In genomic region chr10:93596539-93596938, GRCh38 we compare ENCODE assay signal across 21 cellular contexts. TPM values are rescaled to one million over a fixed set of nuclear protein-coding genes. Genes with fewer than 3 reads are reported as not detected.
DNase-seq lines count a peak whose midpoint lies in the region; ATAC-seq and TF ChIP-seq lines count a peak whose summit lies in the region.
"Had no signal": no experiment of that assay in that cellular context is flagged by ENCODE, and none has a peak within 500 bp of the region (broad histone marks: within the 10 kb centered on the region; RNA-seq: fewer than 3 reads in every experiment).

No MANE protein-coding gene starts in this region.

- no peak overlapping the region for H3K4me3 ChIP-seq in astrocyte of the spinal cord (ENCODE audit: low read depth, low read length)
- H3K4me3 ChIP-seq: psoas muscle, skin epidermis, testis had no signal

- ATAC-seq in GM18909 (IDR thresholded peaks at IDR 0.05; ENCODE audit: poor library complexity, unreplicated experiment), result no peak
- ATAC-seq in activated naive CD4-positive, alpha-beta T cell treated with anti-CD3 and anti-CD28 coated beads, Interleukin-2, amount 50 U/mL, for 72 hours, result no peak
- ATAC-seq: psoas muscle; stimulated activated memory B cell treated with anti-CD40 and anti-IgM and Interleukin-4, amounts not matched to agents 10 μg/mL and 1 μg/mL and 100 μg/mL, for 72 hours had no signal

- TF ChIP-seq CTCF in HFFc6 (IDR thresholded peaks at IDR 0.05), result 0 out of 2 replicates have a peak, but pooled peaks have one; percentile 21
- peak; percentile 9 for TF ChIP-seq CTCF in astrocyte of the spinal cord (IDR thresholded peaks at IDR 0.05; ENCODE audit: low read depth, low read length)

- no peaks in the 10 kb centered on the region for H3K4me1 Mint-ChIP-seq in HFFc6 (ENCODE audit: low read depth)
- H3K4me1 Mint-ChIP-seq: immature natural killer cell; stimulated activated memory B cell treated with anti-CD40 and anti-IgM and Interleukin-4, amounts not matched to agents 10 μg/mL and 1 μg/mL and 100 μg/mL, for 72 hours had no signal

- H3K36me3 Mint-ChIP-seq in HFFc6 (ENCODE audit: low read depth), result no peaks in the 10 kb centered on the region
- H3K36me3 Mint-ChIP-seq in activated naive CD4-positive, alpha-beta T cell treated with anti-CD3 and anti-CD28 coated beads, Interleukin-2, amount 50 U/mL, for 72 hours, result peaks cover 0 to under 1% of the 10 kb centered on the region in 2 donors
- H3K36me3 Mint-ChIP-seq: activated CD4-positive, alpha-beta memory T cell treated with anti-CD3 and anti-CD28 coated beads for 36 hours; immature natural killer cell; stimulated activated memory B cell treated with anti-CD40 and anti-IgM and Interleukin-4, amounts not matched to agents 10 μg/mL and 1 μg/mL and 100 μg/mL, for 72 hours had no signal

- H3K4me3 Mint-ChIP-seq in HFFc6, result no peak overlapping the region
- H3K4me3 Mint-ChIP-seq: activated CD4-positive, alpha-beta memory T cell treated with anti-CD3 and anti-CD28 coated beads for 36 hours; immature natural killer cell; stimulated activated memory B cell treated with anti-CD40 and anti-IgM and Interleukin-4, amounts not matched to agents 10 μg/mL and 1 μg/mL and 100 μg/mL, for 72 hours had no signal

- H3K27me3 Mint-ChIP-seq in HFFc6 (ENCODE audit: insufficient read depth), result peaks cover 31% of the 10 kb centered on the region

- in situ Hi-C loops in astrocyte of the spinal cord (cut with HindIII; ENCODE audit: low sequenced_read_pairs), result no loop called here

- no peak overlapping the region for H3K27ac Mint-ChIP-seq in HFFc6
- no peak overlapping the region for H3K27ac Mint-ChIP-seq in activated naive CD4-positive, alpha-beta T cell treated with anti-CD3 and anti-CD28 coated beads, Interleukin-2, amount 50 U/mL, for 72 hours
- H3K27ac Mint-ChIP-seq: activated CD4-positive, alpha-beta memory T cell treated with anti-CD3 and anti-CD28 coated beads for 36 hours; immature natural killer cell; stimulated activated memory B cell treated with anti-CD40 and anti-IgM and Interleukin-4, amounts not matched to agents 10 μg/mL and 1 μg/mL and 100 μg/mL, for 72 hours had no signal

- no peaks in the 10 kb centered on the region for H3K9me3 Mint-ChIP-seq in HFFc6
- H3K9me3 Mint-ChIP-seq in activated naive CD4-positive, alpha-beta T cell treated with anti-CD3 and anti-CD28 coated beads, Interleukin-2, amount 50 U/mL, for 72 hours, result no peaks in the 10 kb centered on the region
- H3K9me3 Mint-ChIP-seq: activated CD4-positive, alpha-beta memory T cell treated with anti-CD3 and anti-CD28 coated beads for 36 hours; immature natural killer cell; stimulated activated memory B cell treated with anti-CD40 and anti-IgM and Interleukin-4, amounts not matched to agents 10 μg/mL and 1 μg/mL and 100 μg/mL, for 72 hours had no signal

- DNase-seq in ELF-1 (ENCODE audit: low read depth, low spot score), result peak; percentile 45
- DNase-seq in HFFc6, result no peak
- no peak for DNase-seq in astrocyte of the spinal cord (ENCODE audit: low read depth, low spot score)
- DNase-seq in islet precursor cell, result peak; percentile 74
- DNase-seq in NCI-H146 treated with DMSO at 0.1 percent for 48 hours (lab: John Stamatoyannopoulos, UW; ENCODE audit: unreplicated experiment), result no peak
- DNase-seq in stimulated activated CD4-positive, alpha-beta T cell treated with anti-CD3 and anti-CD28 coated beads, Interleukin-4, amount 100 ng/mL, for 1 hour, result no peak
- DNase-seq in activated naive CD4-positive, alpha-beta T cell treated with anti-CD3 and anti-CD28 coated beads, Interleukin-2, amount 50 U/mL, for 72 hours (ENCODE audit: low spot score in 2 of 2), result no peak
- DNase-seq: activated CD4-positive, alpha-beta memory T cell treated with anti-CD3 and anti-CD28 coated beads for 36 hours; activated effector memory CD4-positive, alpha-beta T cell treated with anti-CD3 and anti-CD28 coated beads, Interleukin-2, amount 50 U/mL, for 16 hours; cortex of kidney; glutamatergic neuron; immature natural killer cell; NCI-H510A treated with DMSO at 0.1 percent for 48 hours; psoas muscle; stimulated activated CD4-positive, alpha-beta T cell treated with anti-CD3 and anti-CD28 coated beads, Interleukin-2, amount 100 ng/mL, for 24 hours; T1000; testis had no signal

RNA-seq across cellular contexts. Expression of gene RBP4, which starts 4.5 kb away (rescaled TPM):
- not detected for total RNA-seq in HFFc6 (2021; fragmentation: NEBNext Ultra II Directional; extraction: Animal tissue kit (Norgen Biotek cat#: 25700))
- total RNA-seq in activated naive CD4-positive, alpha-beta T cell treated with anti-CD3 and anti-CD28 coated beads, Interleukin-2, amount 50 U/mL, for 72 hours, result not detected
- total RNA-seq: activated CD4-positive, alpha-beta memory T cell treated with anti-CD3 and anti-CD28 coated beads for 36 hours had no signal

RNA-seq across cellular contexts. Expression of gene PDE6C, which starts 15.8 kb away (rescaled TPM):
- total RNA-seq in HFFc6 (2021; fragmentation: NEBNext Ultra II Directional; extraction: Animal tissue kit (Norgen Biotek cat#: 25700)), result not detected
- total RNA-seq in activated naive CD4-positive, alpha-beta T cell treated with anti-CD3 and anti-CD28 coated beads, Interleukin-2, amount 50 U/mL, for 72 hours, result not detected
- total RNA-seq: activated CD4-positive, alpha-beta memory T cell treated with anti-CD3 and anti-CD28 coated beads for 36 hours; lower leg skin; psoas muscle; testis had no signal

RNA-seq across cellular contexts. Expression of gene FFAR4, which starts 30.1 kb away (rescaled TPM):
- total RNA-seq in HFFc6 (2021; fragmentation: NEBNext Ultra II Directional; extraction: Animal tissue kit (Norgen Biotek cat#: 25700)), result not detected
- total RNA-seq in activated naive CD4-positive, alpha-beta T cell treated with anti-CD3 and anti-CD28 coated beads, Interleukin-2, amount 50 U/mL, for 72 hours, result not detected
- total RNA-seq: activated CD4-positive, alpha-beta memory T cell treated with anti-CD3 and anti-CD28 coated beads for 36 hours had no signal

Comparison
In these comparisons a context has a peak if more than half of its experiments do, and no peak if none do; other contexts are left out.
1. DNase-seq: peak in ELF-1 (single experiment) and islet precursor cell (single experiment); none in HFFc6 (single experiment), astrocyte of the spinal cord (single experiment), NCI-H146 treated with DMSO at 0.1 percent for 48 hours (single experiment), stimulated activated CD4-positive, alpha-beta T cell treated with anti-CD3 and anti-CD28 coated beads, Interleukin-4, amount 100 ng/mL, for 1 hour (single experiment) and activated naive CD4-positive, alpha-beta T cell treated with anti-CD3 and anti-CD28 coated beads, Interleukin-2, amount 50 U/mL, for 72 hours (0 of 2).